31 cellular contexts compared by ENCODE assay signal in genomic region chr22:38841635-38842034, GRCh38. TPM values are rescaled to one million over a fixed set of nuclear protein-coding genes. Genes with fewer than 3 reads are reported as not detected.
DNase-seq lines count a peak whose midpoint lies in the region; ATAC-seq and TF ChIP-seq lines count a peak whose summit lies in the region.
"Had no signal": no experiment of that assay in that cellular context is flagged by ENCODE, and none has a peak within 500 bp of the region (broad histone marks: within the 10 kb centered on the region; RNA-seq: fewer than 3 reads in every experiment).

No MANE protein-coding gene starts in this region.

- no peaks in the 10 kb centered on the region for H3K36me3 ChIP-seq in PC-9 (ENCODE audit: low read depth)
- H3K36me3 ChIP-seq in naive thymus-derived CD4-positive, alpha-beta T cell (ENCODE audit: control insufficient read depth in 2 of 3, insufficient read depth in 3 of 3, low read length in 3 of 3): no peaks in the 10 kb centered on the region
- H3K36me3 ChIP-seq: colonic mucosa, heart left ventricle, stomach, transverse colon had no signal

- peak overlapping the region; percentile 73; the same call in 1 of the 2 replicates for H3K4me2 ChIP-seq in PC-9

- H3F3A ChIP-seq in PC-9 (ENCODE audit: insufficient read depth, low read depth): peaks cover 36% of the 10 kb centered on the region; the same call in 1 of the 2 replicates

- H3K27me3 ChIP-seq in PC-9 (ENCODE audit: insufficient read depth, low read depth) (no peaks in the 10 kb centered on the region; the same call in 1 of the 2 replicates), right cardiac atrium (ENCODE audit: control insufficient read depth, insufficient read depth) (no peaks in the 10 kb centered on the region)
- H3K27me3 ChIP-seq in naive thymus-derived CD4-positive, alpha-beta T cell (ENCODE audit: control insufficient read depth in 2 of 2, insufficient read depth in 2 of 2, low read length in 2 of 2): no peaks in the 10 kb centered on the region

- WGBS in right cardiac atrium: 82% methylated on average over 5 of the region's 5 CpGs

- BruUV-seq in PC-9 (replicated peaks; lab: Mats Ljungman, UMichigan): no TSS peak

- intact Hi-C loops in PC-9 (cut with micrococcal nuclease; ENCODE audit: unreplicated experiment): loop anchor here (5.0 kb wide), 1 partner anchor 74 kb away; no protein-coding TSS in a partner anchor
- intact Hi-C loops in naive thymus-derived CD4-positive, alpha-beta T cell (cut with micrococcal nuclease): loop anchor here (2.0 to 5.0 kb wide), 3 partner anchors 84 to 107 kb away; partner anchors contain the start of gene SUN2 (in 1 of the 2)
- intact Hi-C loops in right cardiac atrium (cut with DNase I): loop anchor here in 3 of 4 donors (5.0 to 10.0 kb wide), 3 partner anchors 67 to 74 kb away; no protein-coding TSS in a partner anchor

- DNase-seq in stimulated activated naive CD8-positive, alpha-beta T cell treated with anti-CD3 and anti-CD28 coated beads, Interleukin-15, Interleukin-2, amounts not matched to agents 100 U/mL and 50 U/mL, for 24 hours: no peak
- no peak for DNase-seq in PC-9
- no peak for DNase-seq in naive thymus-derived CD4-positive, alpha-beta T cell
- DNase-seq in GM19238 (ENCODE audit: insufficient read length, low spot score): no peak
- no peak for DNase-seq in right cardiac atrium
- DNase-seq in NCI-H1092 treated with DMSO at 0.1 percent for 48 hours (lab: John Stamatoyannopoulos, UW): no peak
- DNase-seq in endothelial cell (ENCODE audit: low spot score): no peak
- DNase-seq: activated CD4-positive, alpha-beta T cell treated with anti-CD3 and anti-CD28 coated beads for 48 hours; activated naive CD4-positive, alpha-beta T cell treated with anti-CD3 and anti-CD28 coated beads for 36 hours; activated T-cell treated with anti-CD3 and anti-CD28 coated beads, Interleukin-2, amount 50 U/mL, for 72 hours; anterior cingulate cortex; colonic mucosa; effector memory CD4-positive, alpha-beta T cell; foreskin fibroblast; Kasumi-1; MV-4-11; NCI-H146; NCI-H510A; NK-92 treated with Interleukin-12 subunit alpha and Interleukin-12 subunit beta, amount 100 ng/mL, for 24 hours; occipital lobe; PC-3; transverse colon had no signal

- CTCF ChIA-PET in PC-9 (lab: Charles Lee): interaction anchor here (0.6 kb wide), 1 partner anchor 682 kb away, joined by 3 read pairs; no protein-coding TSS in a partner anchor
- CTCF ChIA-PET in naive thymus-derived CD4-positive, alpha-beta T cell (lab: Charles Lee): interaction anchor here (0.7 to 3.2 kb wide), 2 partner anchors 43 to 73 kb away, joined by 4 to 14 read pairs; no protein-coding TSS in a partner anchor

- H2AFZ ChIP-seq in PC-9: no peak overlapping the region

- H3K9me2 ChIP-seq in PC-9 (ENCODE audit: insufficient read depth): no peaks in the 10 kb centered on the region

- no peak overlapping the region for H3K4me3 Mint-ChIP-seq in stimulated activated naive CD8-positive, alpha-beta T cell treated with anti-CD3 and anti-CD28 coated beads, Interleukin-15, Interleukin-2, amounts not matched to agents 100 ng/mL and 50 ng/mL, for 24 hours
- peak overlapping the region in 9 of 10 donors; percentile 4 to 90 (median 81) for H3K4me3 Mint-ChIP-seq in naive thymus-derived CD4-positive, alpha-beta T cell
- H3K4me3 Mint-ChIP-seq in endothelial cell (ENCODE audit: unreplicated experiment): no peak overlapping the region

- H3K4me1 Mint-ChIP-seq in stimulated activated naive CD8-positive, alpha-beta T cell treated with anti-CD3 and anti-CD28 coated beads, Interleukin-15, Interleukin-2, amounts not matched to agents 100 ng/mL and 50 ng/mL, for 24 hours (ENCODE audit: low read depth): peaks cover 15% of the 10 kb centered on the region
- H3K4me1 Mint-ChIP-seq in naive thymus-derived CD4-positive, alpha-beta T cell: peaks cover 9 to 40% (median 35%) of the 10 kb centered on the region in 7 donors
- H3K4me1 Mint-ChIP-seq in endothelial cell (ENCODE audit: unreplicated experiment): peaks cover 2% of the 10 kb centered on the region

- no peak overlapping the region for H3K27ac ChIP-seq in PC-9
- no peak overlapping the region for H3K27ac ChIP-seq in naive thymus-derived CD4-positive, alpha-beta T cell (ENCODE audit: low read depth, low read length)
- H3K27ac ChIP-seq in right cardiac atrium (ENCODE audit: low read length): no peak overlapping the region
- H3K27ac ChIP-seq: C4-2B, colonic mucosa, heart left ventricle, HL-60, stomach, transverse colon, VCaP had no signal

- H3K4me1 ChIP-seq in PC-9 (replicated peaks; ENCODE audit: insufficient read depth): peaks cover 24% of the 10 kb centered on the region
- H3K4me1 ChIP-seq in naive thymus-derived CD4-positive, alpha-beta T cell (ENCODE audit: control insufficient read depth in 2 of 2, insufficient read depth in 2 of 2, low read length in 2 of 2): peaks cover 0 to 14% of the 10 kb centered on the region in 2 donors
- H3K4me1 ChIP-seq in right cardiac atrium (ENCODE audit: control insufficient read depth, insufficient read depth, low read length): no peaks in the 10 kb centered on the region

- POLR2A ChIA-PET in PC-9 (lab: Charles Lee; ENCODE audit: unreplicated experiment): interaction anchor here (0.6 to 0.7 kb wide), 2 partner anchors 202 to 470 kb away, joined by 3 to 6 read pairs; no protein-coding TSS in a partner anchor
- POLR2A ChIA-PET in naive thymus-derived CD4-positive, alpha-beta T cell (lab: Charles Lee): interaction anchor here (0.6 to 5.4 kb wide), 3 partner anchors 108 to 263 kb away, joined by 3 to 35 read pairs (median 3); no protein-coding TSS in a partner anchor

- peaks cover 26% of the 10 kb centered on the region for H3K27me3 Mint-ChIP-seq in stimulated activated naive CD8-positive, alpha-beta T cell treated with anti-CD3 and anti-CD28 coated beads, Interleukin-15, Interleukin-2, amounts not matched to agents 100 ng/mL and 50 ng/mL, for 24 hours
- peaks cover 0 to 59% (median 0%) of the 10 kb centered on the region in 5 donors for H3K27me3 Mint-ChIP-seq in naive thymus-derived CD4-positive, alpha-beta T cell
- peaks cover 31% of the 10 kb centered on the region for H3K27me3 Mint-ChIP-seq in endothelial cell (ENCODE audit: unreplicated experiment)

- H3K4me3 ChIP-seq in PC-9 (no peak overlapping the region), right cardiac atrium (ENCODE audit: low read length) (no peak overlapping the region)
- no peak overlapping the region for H3K4me3 ChIP-seq in naive thymus-derived CD4-positive, alpha-beta T cell (ENCODE audit: low read length)
- H3K4me3 ChIP-seq: colonic mucosa, lung, stomach, transverse colon had no signal

- H3K9me3 ChIP-seq in PC-9 (ENCODE audit: insufficient read depth, low read depth) (no peaks in the 10 kb centered on the region), right cardiac atrium (ENCODE audit: control insufficient read depth, low read length) (no peaks in the 10 kb centered on the region)
- no peaks in the 10 kb centered on the region for H3K9me3 ChIP-seq in naive thymus-derived CD4-positive, alpha-beta T cell (ENCODE audit: control insufficient read depth in 2 of 3, low read length in 3 of 3)
- H3K9me3 ChIP-seq: colonic mucosa, heart left ventricle, stomach, transverse colon had no signal

- ATAC-seq in stimulated activated naive CD8-positive, alpha-beta T cell treated with anti-CD3 and anti-CD28 coated beads, Interleukin-15, Interleukin-2, amounts not matched to agents 100 U/mL and 50 U/mL, for 24 hours: no peak
- ATAC-seq in naive thymus-derived CD4-positive, alpha-beta T cell: no peak
- ATAC-seq in right cardiac atrium: no peak
- ATAC-seq: activated T-cell treated with anti-CD3 and anti-CD28 coated beads, Interleukin-2, amount 50 U/mL, for 72 hours; esophagus mucosa; heart left ventricle; PC-3; Right ventricle myocardium inferior had no signal

- H3K36me3 Mint-ChIP-seq in stimulated activated naive CD8-positive, alpha-beta T cell treated with anti-CD3 and anti-CD28 coated beads, Interleukin-15, Interleukin-2, amounts not matched to agents 100 ng/mL and 50 ng/mL, for 24 hours (ENCODE audit: low read depth): no peaks in the 10 kb centered on the region
- H3K36me3 Mint-ChIP-seq in naive thymus-derived CD4-positive, alpha-beta T cell: peaks cover 0 to 5% (median 0%) of the 10 kb centered on the region in 5 donors
- peaks cover 10% of the 10 kb centered on the region for H3K36me3 Mint-ChIP-seq in endothelial cell (ENCODE audit: low read depth, unreplicated experiment)

- H3K27ac Mint-ChIP-seq in stimulated activated naive CD8-positive, alpha-beta T cell treated with anti-CD3 and anti-CD28 coated beads, Interleukin-15, Interleukin-2, amounts not matched to agents 100 ng/mL and 50 ng/mL, for 24 hours: peak overlapping the region; percentile 5
- H3K27ac Mint-ChIP-seq in naive thymus-derived CD4-positive, alpha-beta T cell: no peak overlapping the region
- no peak overlapping the region for H3K27ac Mint-ChIP-seq in endothelial cell (ENCODE audit: unreplicated experiment)
- H3K27ac Mint-ChIP-seq: activated naive CD4-positive, alpha-beta T cell treated with anti-CD3 and anti-CD28 coated beads for 36 hours; activated T-cell treated with anti-CD3 and anti-CD28 coated beads, Interleukin-2, amount 50 U/mL, for 72 hours had no signal

- H3K9me3 Mint-ChIP-seq in stimulated activated naive CD8-positive, alpha-beta T cell treated with anti-CD3 and anti-CD28 coated beads, Interleukin-15, Interleukin-2, amounts not matched to agents 100 ng/mL and 50 ng/mL, for 24 hours: no peaks in the 10 kb centered on the region
- peaks cover 0 to 3% (median 0%) of the 10 kb centered on the region in 11 donors for H3K9me3 Mint-ChIP-seq in naive thymus-derived CD4-positive, alpha-beta T cell
- H3K9me3 Mint-ChIP-seq in endothelial cell (ENCODE audit: unreplicated experiment): no peaks in the 10 kb centered on the region
- H3K9me3 Mint-ChIP-seq: activated naive CD4-positive, alpha-beta T cell treated with anti-CD3 and anti-CD28 coated beads for 36 hours; activated T-cell treated with anti-CD3 and anti-CD28 coated beads, Interleukin-2, amount 50 U/mL, for 72 hours had no signal

- H3K79me2 ChIP-seq in PC-9 (ENCODE audit: low read depth): no peaks in the 10 kb centered on the region

- TF ChIP-seq CTCF in PC-9 (conservative IDR thresholded peaks at IDR 0.05) (no peak), endothelial cell (IDR thresholded peaks at IDR 0.05; ENCODE audit: unreplicated experiment) (no peak)

- H4K20me1 ChIP-seq in PC-9 (ENCODE audit: insufficient read depth): no peaks in the 10 kb centered on the region

RNA-seq across cellular contexts. Expression of gene NPTXR, which starts 2.2 kb away (rescaled TPM):
- total RNA-seq in PC-9 (2021) (14.7 and 23.8 TPM in 2 replicates), right cardiac atrium (10 to 100 TPM; 23.8 to 51.1 (median 38.4) TPM), endothelial cell (ENCODE audit: unreplicated experiment) (0.62 TPM)
- total RNA-seq in naive thymus-derived CD4-positive, alpha-beta T cell: 10 to 100 TPM in 2 of 5 experiments, 1 to 10 TPM in 2, under 1 TPM in 1; 0.85 to 12.9 (median 7.8) TPM
- 1 to 10 TPM; 1.1 to 1.4 TPM for polyA plus RNA-seq in naive thymus-derived CD4-positive, alpha-beta T cell
- polyA plus RNA-seq in right cardiac atrium: 32.3 TPM

RNA-seq across cellular contexts. Expression of gene CBX6, which starts 30.4 kb away (rescaled TPM):
- total RNA-seq in PC-9 (2021): 131 and 136 TPM in 2 replicates
- 10 to 100 TPM; 41.7 to 77.0 (median 73.4) TPM for total RNA-seq in naive thymus-derived CD4-positive, alpha-beta T cell
- 1 to 10 TPM; 6.3 to 7.2 TPM for polyA plus RNA-seq in naive thymus-derived CD4-positive, alpha-beta T cell
- 10 to 100 TPM; 50.9 to 65.9 (median 56.6) TPM for total RNA-seq in right cardiac atrium
- 27.0 TPM for polyA plus RNA-seq in right cardiac atrium
- total RNA-seq in endothelial cell (ENCODE audit: unreplicated experiment): 11.0 TPM

RNA-seq across cellular contexts. Expression of gene DNAL4, which starts 47.7 kb away (rescaled TPM):
- total RNA-seq in PC-9 (2021) (50.3 and 53.0 TPM in 2 replicates), right cardiac atrium (10 to 100 TPM; 10.7 to 13.7 (median 12.7) TPM), endothelial cell (ENCODE audit: unreplicated experiment) (20.2 TPM)
- 10 to 100 TPM in 2 of 5 experiments, 1 to 10 TPM in 3; 5.0 to 11.1 (median 8.9) TPM for total RNA-seq in naive thymus-derived CD4-positive, alpha-beta T cell
- 10 to 100 TPM in 1 of 2 donors, 1 to 10 TPM in 1; 9.8 to 15.0 TPM for polyA plus RNA-seq in naive thymus-derived CD4-positive, alpha-beta T cell
- polyA plus RNA-seq in right cardiac atrium: 14.7 TPM

Comparison
In these comparisons a context has a peak if more than half of its experiments do, and no peak if none do; other contexts are left out.
1. H3K4me3 Mint-ChIP-seq: peak in naive thymus-derived CD4-positive, alpha-beta T cell (9 of 10); none in stimulated activated naive CD8-positive, alpha-beta T cell treated with anti-CD3 and anti-CD28 coated beads, Interleukin-15, Interleukin-2, amounts not matched to agents 100 ng/mL and 50 ng/mL, for 24 hours (single experiment) and endothelial cell (single experiment).